Comparison of ENCODE assay signal across 8 cellular contexts in genomic region chr7:152675761-152676636, GRCh38. TPM values are rescaled to one million over a fixed set of nuclear protein-coding genes. Genes with fewer than 3 reads are reported as not detected.
DNase-seq lines count a peak whose midpoint lies in the region; ATAC-seq, FAIRE-seq and TF ChIP-seq lines count a peak whose summit lies in the region.

TSS of gene XRCC2 (minus strand) at chr7:152676141. CDS start at chr7:152676079, 62 bp downstream.

- H3K4me3 ChIP-seq in heart left ventricle (peak within 1 kb of the TSS; percentile 15 to 85 (median 66)), trophoblast cell (ENCODE audit: low read depth, low read length) (peak within 1 kb of the TSS; percentile 84)

- H3K4me1 ChIP-seq in heart left ventricle (peaks cover 0 to 16% (median 9%) of the 10 kb centered on the region in 12 donors), trophoblast cell (ENCODE audit: control insufficient read depth in 1 of 2, insufficient read depth in 2 of 2, low read length in 2 of 2) (peaks cover 3 to 4% of the 10 kb centered on the region in 2 experiments)

- H3K4me1 Mint-ChIP-seq in type B pancreatic cell (ENCODE audit: unreplicated experiment), result peaks cover 10% of the 10 kb centered on the region

- H3K27ac ChIP-seq in heart left ventricle (peak within 1 kb of the TSS; percentile 39 to 92 (median 82)), trophoblast cell (ENCODE audit: low read depth, low read length) (peak within 1 kb of the TSS; percentile 61)

- H2BK12ac ChIP-seq in trophoblast cell (ENCODE audit: low read length), result no peak within 1 kb of the TSS

- ATAC-seq in HG02798 (IDR thresholded peaks at IDR 0.05; ENCODE audit: poor library complexity, unreplicated experiment) (peak; percentile 94), heart left ventricle (peak; percentile 92 to 100 (median 100))

- peak within 1 kb of the TSS; percentile 78 for H3K14ac ChIP-seq in trophoblast cell (ENCODE audit: low read length)

- FAIRE-seq in GM12891 (lab: Jason Lieb, UNC), result peak; percentile 98

- TF ChIP-seq CTCF in heart left ventricle (IDR thresholded peaks at IDR 0.05) (no peak), type B pancreatic cell (conservative IDR thresholded peaks at IDR 0.05) (no peak)

- H3K36me3 ChIP-seq in heart left ventricle (no peaks in the 10 kb centered on the region), trophoblast cell (ENCODE audit: control insufficient read depth in 1 of 2, insufficient read depth in 2 of 2, low read length in 2 of 2) (peaks cover 3% of the 10 kb centered on the region in 2 experiments)

- H3K18ac ChIP-seq in trophoblast cell (ENCODE audit: low read length), result peak within 1 kb of the TSS; percentile 88

- peak within 1 kb of the TSS; percentile 91 for H3K4me2 ChIP-seq in trophoblast cell (ENCODE audit: low read length)

- peak within 1 kb of the TSS; percentile 80 for H4K91ac ChIP-seq in trophoblast cell (ENCODE audit: low read depth, low read length)

- intact Hi-C loops in heart left ventricle (cut with DNase I), result loop anchor here in 6 of 10 donors (1.0 to 10.0 kb wide), 6 partner anchors 81 to 331 kb away; partner anchors contain the start of genes ACTR3B (in 2 of the 6) and KMT2C (in 2 of the 6)

- TF ChIP-seq POLR2A in GM12891 (IDR thresholded peaks at IDR 0.05; ENCODE audit: low read depth, low read length) (peak; percentile 82), heart left ventricle (IDR thresholded peaks at IDR 0.05) (peak in 1 of 2 donors; percentile 85)

- peak within 1 kb of the TSS; percentile 90 for H3K9ac ChIP-seq in trophoblast cell (ENCODE audit: low read length)

- H4K12ac ChIP-seq in trophoblast cell (ENCODE audit: low read depth, low read length), result peak within 1 kb of the TSS; percentile 88

- peak within 1 kb of the TSS; percentile 100 for H3K4me3 Mint-ChIP-seq in type B pancreatic cell

- peak within 1 kb of the TSS; percentile 92 for H4K8ac ChIP-seq in trophoblast cell (ENCODE audit: low read depth, low read length)

- H3K27me3 Mint-ChIP-seq in type B pancreatic cell, result no peaks in the 10 kb centered on the region

- peak within 1 kb of the TSS; percentile 95 for H3K27ac Mint-ChIP-seq in type B pancreatic cell

- H2BK120ac ChIP-seq in trophoblast cell (ENCODE audit: insufficient read depth, low read length, poor library complexity), result peak within 1 kb of the TSS; percentile 77

- H3K36me3 Mint-ChIP-seq in type B pancreatic cell, result peaks cover 12% of the 10 kb centered on the region

- DNase-seq in GM12891 (ENCODE audit: insufficient read length, low spot score) (peak; percentile 93), NCI-H1417 treated with DMSO at 0.1 percent for 48 hours (lab: John Stamatoyannopoulos, UW) (peak; percentile 93), SW 1271 (lab: John Stamatoyannopoulos, UW) (peak; percentile 51 to 80), heart left ventricle (peak; percentile 89 to 95 (median 92)), trophoblast cell (peak; percentile 86 to 97), type B pancreatic cell (ENCODE audit: extremely low spot score, unreplicated experiment) (peak; percentile 99)
- DNase-seq in activated naive CD8-positive, alpha-beta T cell treated with anti-CD3 and anti-CD28 coated beads, Interleukin-2, amount 50 U/mL, for 16 hours (ENCODE audit: low read depth, low spot score), result peak; percentile 87

- H3K79me2 ChIP-seq in trophoblast cell (ENCODE audit: control insufficient read depth, insufficient read depth, low read length, poor library complexity), result peaks cover 11% of the 10 kb centered on the region

- H2AFZ ChIP-seq in trophoblast cell (ENCODE audit: insufficient read depth, low read length, poor library complexity), result peak within 1 kb of the TSS; percentile 80

- H3K23ac ChIP-seq in trophoblast cell (ENCODE audit: low read length), result no peak within 1 kb of the TSS

- H3K9me3 Mint-ChIP-seq in type B pancreatic cell, result no peaks in the 10 kb centered on the region

- H3K4ac ChIP-seq in trophoblast cell (ENCODE audit: low read depth, low read length), result peak within 1 kb of the TSS; percentile 95

- peak within 1 kb of the TSS; percentile 67 for H2BK5ac ChIP-seq in trophoblast cell (ENCODE audit: low read depth, low read length, poor library complexity)

- H3K9me3 ChIP-seq in heart left ventricle, result peaks cover 0 to 4% (median 0%) of the 10 kb centered on the region in 12 donors
- no peaks in the 10 kb centered on the region for H3K9me3 ChIP-seq in trophoblast cell (ENCODE audit: insufficient read depth, low read depth, low read length)

- 3 to 6% (median 3%) methylated on average over 34 to 62 of the region's 62 CpGs for WGBS in heart left ventricle, 4 donors
- no CpG with 5 or more reads among the region's 62 CpGs for WGBS in trophoblast cell (ENCODE audit: extremely low coverage, insufficient coverage, insufficient read length)

- H3K27me3 ChIP-seq in heart left ventricle (no peaks in the 10 kb centered on the region), trophoblast cell (ENCODE audit: insufficient read depth, low read length) (no peaks in the 10 kb centered on the region)

- peaks cover 3% of the 10 kb centered on the region for H3K79me1 ChIP-seq in trophoblast cell (ENCODE audit: low read length)

- H2AK5ac ChIP-seq in trophoblast cell (ENCODE audit: low read length), result no peak within 1 kb of the TSS

TF ChIP-seq in GM12891, 5 proteins besides CTCF, POLR2A, EP300 and RAD21:
- TF ChIP-seq POLR2AphosphoS5 (IDR thresholded peaks at IDR 0.05; ENCODE audit: low read depth, low read length), result peak; percentile 83
- 0 out of 2 replicates have a peak, but pooled peaks have one; percentile 45 for TF ChIP-seq POU2F2 (IDR thresholded peaks at IDR 0.05; ENCODE audit: low read depth, low read length)
- no peak for TF ChIP-seq PAX5 (IDR thresholded peaks at IDR 0.05; ENCODE audit: insufficient read depth, low read length, severe bottlenecking)
- TF ChIP-seq TAF1 (IDR thresholded peaks at IDR 0.05; ENCODE audit: low read depth, low read length), result peak; percentile 48; the same call in 1 of the 2 replicates
TF ChIP-seq in GM12891: peak in this region for 3.

RNA-seq across cellular contexts. Expression of gene XRCC2, which starts in this region (rescaled TPM):
- 4.1 TPM for polyA plus RNA-seq in GM12891 (2012; ENCODE audit: low read depth, missing spikeins)
- total RNA-seq in heart left ventricle (under 1 TPM; 0.15 to 0.85 (median 0.38) TPM), type B pancreatic cell (ENCODE audit: low replicate concordance) (5.5 and 16.3 TPM in 2 replicates)
- under 1 TPM; 0.14 to 0.23 TPM for polyA plus RNA-seq in heart left ventricle
- 12.9 and 13.3 TPM in 2 replicates for polyA plus RNA-seq in trophoblast cell (2013)

Comparison
In these comparisons a context has a peak if more than half of its experiments do, and no peak if none do; other contexts are left out.
1. Peak in every context shown above with its lines: DNase-seq, ATAC-seq, H3K4me3 ChIP-seq and H3K27ac ChIP-seq.
2. Peak in DNase-seq, ATAC-seq, H3K4me3 ChIP-seq and H3K27ac ChIP-seq in heart left ventricle; RNA of the gene not detected or under 1 TPM.